ENCODE assay signal across 15 cellular contexts in the genomic region with DNA sequence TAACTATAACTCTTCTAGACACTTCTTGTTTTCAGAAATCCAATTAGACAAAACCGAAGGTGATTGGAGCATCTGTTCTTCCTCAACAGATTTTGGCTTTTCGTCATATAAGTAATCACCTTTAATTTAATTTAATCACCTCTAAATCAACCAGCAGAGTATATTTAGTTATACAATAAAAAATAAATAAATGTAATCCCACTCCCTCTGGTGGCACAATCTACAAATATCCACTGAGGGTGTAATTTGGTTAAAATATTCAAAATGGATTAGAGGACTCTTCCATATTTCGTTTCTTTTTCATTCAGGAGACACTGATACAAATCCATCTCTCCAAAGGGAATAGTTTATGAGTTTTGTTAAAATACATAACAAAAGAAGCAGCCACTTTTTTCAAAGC.
A peak's percentile ranks its signal among the peaks of the same experiment; 100 is the strongest.
DNase-seq lines count a peak whose midpoint lies in the region; ATAC-seq, FAIRE-seq and TF ChIP-seq lines count a peak whose summit lies in the region.
"Had no signal": no experiment of that assay in that cellular context is flagged by ENCODE, and none has a peak within 500 bp of the region (broad histone marks: within the 10 kb centered on the region; RNA-seq: fewer than 3 reads in every experiment).

No MANE protein-coding gene starts in this region.

- in situ Hi-C loops in GM13976 (cut with MboI; ENCODE audit: low sequenced_read_pairs, unreplicated experiment) = no loop called here

- no peak overlapping the region for H3K27ac ChIP-seq in VCaP
- H3K27ac ChIP-seq: parathyroid adenoma, tibial artery had no signal

- TF ChIP-seq CTCF in D721Med (IDR thresholded peaks at IDR 0.05; ENCODE audit: insufficient read depth, missing control alignments) = peak; percentile 12
- TF ChIP-seq CTCF in LNCaP clone FGC (IDR thresholded peaks at IDR 0.05; ENCODE audit: control insufficient read depth, extremely low read depth, insufficient read depth) = peak; percentile 33; the same call in 1 of the 2 replicates
- peak; percentile 65 for TF ChIP-seq CTCF in VCaP (conservative IDR thresholded peaks at IDR 0.05)
- TF ChIP-seq CTCF in GM13976 (IDR thresholded peaks at IDR 0.05; ENCODE audit: borderline replicate concordance, control extremely low read depth, extremely low read depth, insufficient read depth, missing control alignments) = no peak

- DNase-seq in D721Med (ENCODE audit: insufficient read length, low spot score) (no peak), LNCaP clone FGC (ENCODE audit: low read depth) (no peak), iris pigment epithelial cell (ENCODE audit: low read depth) (peak; percentile 4), GM13976 (ENCODE audit: low spot score) (no peak)
- DNase-seq in activated T-cell treated with anti-CD3 and anti-CD28 coated beads, Interleukin-2, amount 50 U/mL, for 48 hours = no peak
- DNase-seq: activated CD8-positive, alpha-beta memory T cell treated with anti-CD3 and anti-CD28 coated beads for 24 hours; activated naive CD4-positive, alpha-beta T cell treated with anti-CD3 and anti-CD28 coated beads, Interleukin-2, amount 50 U/mL, for 16 hours; mesendoderm; NCI-H226; T-helper 9 cell; tibial artery had no signal

- no peak overlapping the region for H3K4me3 ChIP-seq in LNCaP clone FGC (ENCODE audit: low read depth, low read length)
- H3K4me3 ChIP-seq: tibial artery had no signal

- FAIRE-seq in D721Med (lab: Jason Lieb, UNC) = no peak

- no peak for ATAC-seq in HG03108 (IDR thresholded peaks at IDR 0.05; ENCODE audit: unreplicated experiment)
- no peak for ATAC-seq in HG02981 (IDR thresholded peaks at IDR 0.05; ENCODE audit: unreplicated experiment)
